ENCODE assay signal across 8 cellular contexts in genomic region chr9:133030317-133031129, GRCh38. TPM values are rescaled to one million over a fixed set of nuclear protein-coding genes. Genes with fewer than 3 reads are reported as not detected.
DNase-seq lines count a peak whose midpoint lies in the region; ATAC-seq, FAIRE-seq and TF ChIP-seq lines count a peak whose summit lies in the region.

Gene GTF3C5, plus strand, starts transcription at chr9:133030997. Its CDS starts 15 bp downstream, at chr9:133031012.

- DNase-seq in BE2C = peak; percentile 94
- DNase-seq in GM19240 (ENCODE audit: insufficient read length, low spot score) = peak; percentile 96
- peak; percentile 96 to 97 for DNase-seq in NCI-H526 (lab: John Stamatoyannopoulos, UW)
- peak; percentile 94 for DNase-seq in activated CD4-positive, alpha-beta T cell treated with anti-CD3 and anti-CD28 coated beads for 48 hours
- DNase-seq in kidney tubule cell (ENCODE audit: low spot score) = peak; percentile 99
- peak; percentile 67 to 87 (median 77) for DNase-seq in stimulated activated CD4-positive, alpha-beta T cell treated with anti-CD3 and anti-CD28 coated beads, Interleukin-1b, Interleukin-23, amount 100 ng/mL, for 24 hours (ENCODE audit: low read depth in 4 of 4, low spot score in 1 of 4)

- peak within 1 kb of the TSS; percentile 99 for H3K4me3 ChIP-seq in BE2C (ENCODE audit: low read depth, low read length)

- peak; percentile 94 for ATAC-seq in HG03460 (IDR thresholded peaks at IDR 0.05; ENCODE audit: unreplicated experiment)

- no peaks in the 10 kb centered on the region; the same call in 1 of the 2 replicates for H3K4me1 ChIP-seq in BE2C

- H3K27me3 ChIP-seq in BE2C = no peaks in the 10 kb centered on the region

- TF ChIP-seq CTCF in BE2C (IDR thresholded peaks at IDR 0.05; ENCODE audit: low read depth, low read length) = no peak

- H3K36me3 ChIP-seq in BE2C = no peaks in the 10 kb centered on the region

- peak; percentile 78 for FAIRE-seq in colon (lab: Jason Lieb, UNC)

- H3K9me3 ChIP-seq in BE2C = no peaks in the 10 kb centered on the region

RNA-seq across cellular contexts. Expression of gene GTF3C5, which starts in this region (rescaled TPM):
- polyA plus RNA-seq in BE2C (2012; ENCODE audit: insufficient read depth, insufficient read length, low read depth) = 145 TPM

Comparison
In these comparisons a context has a peak if more than half of its experiments do, and no peak if none do; other contexts are left out.
1. Peak in every context shown above with its lines: DNase-seq, ATAC-seq and H3K4me3 ChIP-seq.